ENCODE assay signal across 28 cellular contexts in genomic region chr7:32145911-32146310, GRCh38.
"Had no signal": no experiment of that assay in that cellular context is flagged by ENCODE, and none has a peak within 500 bp of the region (broad histone marks: within the 10 kb centered on the region; RNA-seq: fewer than 3 reads in every experiment).

No MANE protein-coding gene starts in this region.

- H3K36me3 ChIP-seq: MG63 had no signal

- DNase-seq: activated B cell treated with CpG ODN at 0.5 μM for 24 hours; activated CD4-positive, alpha-beta memory T cell treated with anti-CD3 and anti-CD28 coated beads, Interleukin-2, amount 10 ng/mL, durations not matched to agents 7 days and 5 days; activated CD4-positive, alpha-beta T cell treated with anti-CD3 and anti-CD28 coated beads for 1 hour; activated CD4-positive, alpha-beta T cell treated with anti-CD3 and anti-CD28 coated beads, Interleukin-2, amount 10 ng/mL, durations not matched to agents 7 days and 5 days; activated gamma-delta T cell; activated naive CD4-positive, alpha-beta T cell treated with anti-CD3 and anti-CD28 coated beads for 36 hours; activated T-cell treated with anti-CD3 and anti-CD28 coated beads for 4 hours; activated T-cell treated with anti-CD3 and anti-CD28 coated beads, Interleukin-2, amount 50 U/mL, for 48 hours; amygdala; MG63; MV-4-11; NCI-H1092 treated with DMSO at 0.1 percent for 48 hours; NCI-H1417 treated with DMSO at 0.1 percent for 48 hours; NCI-H187; NCI-H2081 treated with DMSO at 0.1 percent for 48 hours; NCI-H226; NCI-H510A treated with DMSO at 0.1 percent for 48 hours; NCI-H748 treated with DMSO at 0.1 percent for 48 hours; NK-92 treated with Interleukin-12 subunit alpha and Interleukin-12 subunit beta, amount 100 ng/mL, for 24 hours; OCI-M1; RPMI8226; T-cell; T-helper 2 cell; T1000 had no signal

- H3K27ac ChIP-seq: SK-N-MC had no signal

- ATAC-seq: activated T-helper 17 cell treated with anti-CD3 and anti-CD28 coated beads, Interleukin-2, amount 50 U/mL, for 72 hours; Panc1; Right ventricle myocardium inferior; T-cell had no signal

- H3K4me3 ChIP-seq: MG63, SK-N-MC had no signal

- H3K27me3 ChIP-seq: MG63 had no signal
